Comparison of ENCODE assay signal across 22 cellular contexts in the genomic region with DNA sequence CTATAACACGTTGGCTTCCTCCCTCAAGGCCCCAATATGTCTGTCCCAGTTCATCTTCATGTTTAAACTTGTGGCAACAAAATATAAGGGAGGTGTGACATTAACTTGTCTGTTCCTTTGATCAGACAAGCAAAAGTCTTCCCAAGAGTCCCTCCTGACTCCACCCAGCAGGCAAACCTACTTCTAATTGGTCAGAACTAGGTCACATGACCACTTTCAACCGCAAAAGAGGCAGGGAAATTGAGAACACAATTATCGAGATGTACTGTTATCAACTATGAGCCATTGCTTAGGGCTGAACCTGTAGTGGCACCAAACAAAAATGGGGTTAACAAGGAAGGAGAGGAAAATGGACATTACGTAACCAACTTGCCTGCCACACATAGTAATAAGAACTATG.
"Had no signal": no experiment of that assay in that cellular context is flagged by ENCODE, and none has a peak within 500 bp of the region (broad histone marks: within the 10 kb centered on the region; RNA-seq: fewer than 3 reads in every experiment).

No MANE protein-coding gene starts in this region.

- H3K4me3 ChIP-seq: coronary artery, dorsolateral prefrontal cortex, esophagus muscularis mucosa, gastroesophageal sphincter, heart left ventricle, hepatocyte, left lung, lung had no signal

- ATAC-seq: foreskin keratinocyte, gastroesophageal sphincter, heart left ventricle, left cardiac atrium, left lung, left ventricle myocardium superior had no signal

- H3K9me3 ChIP-seq: esophagus muscularis mucosa, gastroesophageal sphincter, heart left ventricle had no signal

- DNase-seq: dermis blood vessel endothelial cell; dorsolateral prefrontal cortex; effector CD4-positive, alpha-beta T cell; effector memory CD4-positive, alpha-beta T cell; foreskin keratinocyte; heart left ventricle; hypothalamus; immature natural killer cell; islet precursor cell; left cardiac atrium; left lung; left ventricle myocardium superior; mammary epithelial cell; mesendoderm; midbrain had no signal

- FAIRE-seq: colon, endothelial cell of umbilical vein had no signal

- H3K4me1 ChIP-seq: heart left ventricle, left lung had no signal

- H3K27me3 ChIP-seq: dorsolateral prefrontal cortex, esophagus muscularis mucosa, foreskin keratinocyte, gastroesophageal sphincter, heart left ventricle, hepatocyte, left lung had no signal

- H3K4me2 ChIP-seq: hepatocyte had no signal

- H3K36me3 ChIP-seq: esophagus muscularis mucosa, gastroesophageal sphincter, heart left ventricle, left lung had no signal

- H3K79me2 ChIP-seq: hepatocyte had no signal

- H2AFZ ChIP-seq: hepatocyte had no signal

- H3K27ac ChIP-seq: coronary artery, dorsolateral prefrontal cortex, esophagus muscularis mucosa, foreskin keratinocyte, gastroesophageal sphincter, heart left ventricle, hepatocyte, left lung had no signal
